ENCODE assay signal across 8 cellular contexts in the genomic region with DNA sequence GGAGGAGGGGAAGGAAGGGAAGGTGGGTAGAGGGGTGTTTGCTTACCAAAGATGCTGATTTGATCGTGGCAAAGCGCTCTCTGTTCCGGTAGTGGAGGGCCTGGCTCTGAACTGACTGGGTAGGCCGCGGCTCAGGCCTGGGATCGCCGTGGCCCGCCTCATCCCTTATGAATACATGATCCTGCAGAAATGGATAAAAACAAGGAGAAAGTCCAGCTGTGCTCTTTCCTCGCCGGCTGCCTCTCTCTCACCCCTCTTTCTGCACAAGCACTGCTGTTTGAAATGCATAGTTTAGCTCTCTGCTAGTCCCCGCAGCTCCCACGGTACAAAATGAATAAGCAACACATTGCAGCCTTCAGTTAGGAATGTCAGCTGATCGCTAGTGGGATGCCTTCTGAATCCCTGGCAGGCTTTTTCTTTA. TPM values are rescaled to one million over a fixed set of nuclear protein-coding genes. Genes with fewer than 3 reads are reported as not detected.
DNase-seq lines count a peak whose midpoint lies in the region; ATAC-seq and TF ChIP-seq lines count a peak whose summit lies in the region.

No MANE protein-coding gene starts in this region.

- CTCF ChIA-PET in activated CD8-positive, alpha-beta T cell treated with anti-CD3 and anti-CD28 coated beads for 36 hours (lab: Charles Lee): no interaction called here

- no peak for TF ChIP-seq POLR2A in testis (IDR thresholded peaks at IDR 0.05)

- WGBS in testis, 2 donors: 9 to 11% methylated on average over 13 of the region's 13 CpGs

- H3K4me1 ChIP-seq in testis: peaks cover 3% of the 10 kb centered on the region

- H3K27ac ChIP-seq in coronary artery: peak overlapping the region; percentile 60 to 86
- H3K27ac ChIP-seq in testis: peak overlapping the region; percentile 87 to 89

- ATAC-seq in GM19452 (IDR thresholded peaks at IDR 0.05; ENCODE audit: unreplicated experiment) (no peak), GM21526 (IDR thresholded peaks at IDR 0.05; ENCODE audit: low FRiP score, unreplicated experiment) (no peak)
- no peak for ATAC-seq in activated CD8-positive, alpha-beta T cell treated with anti-CD3 and anti-CD28 coated beads for 36 hours

- no peak overlapping the region for H3K4me3 Mint-ChIP-seq in activated CD8-positive, alpha-beta T cell treated with anti-CD3 and anti-CD28 coated beads for 36 hours

- H3K9me3 Mint-ChIP-seq in activated CD8-positive, alpha-beta T cell treated with anti-CD3 and anti-CD28 coated beads for 36 hours: no peaks in the 10 kb centered on the region

- no peak overlapping the region for H3K27ac Mint-ChIP-seq in activated CD8-positive, alpha-beta T cell treated with anti-CD3 and anti-CD28 coated beads for 36 hours

- TF ChIP-seq CTCF in coronary artery (IDR thresholded peaks at IDR 0.05) (no peak), testis (IDR thresholded peaks at IDR 0.05) (no peak)
- no peak for TF ChIP-seq CTCF in activated CD8-positive, alpha-beta T cell treated with anti-CD3 and anti-CD28 coated beads for 36 hours (IDR thresholded peaks at IDR 0.05)

- H3K36me3 Mint-ChIP-seq in activated CD8-positive, alpha-beta T cell treated with anti-CD3 and anti-CD28 coated beads for 36 hours (ENCODE audit: low read depth): peaks cover 5% of the 10 kb centered on the region

- H3K4me3 ChIP-seq in coronary artery: peak overlapping the region; percentile 69
- peak overlapping the region; percentile 29 to 48 for H3K4me3 ChIP-seq in testis

- no peaks in the 10 kb centered on the region for H3K9me3 ChIP-seq in testis

- POLR2A ChIA-PET in activated CD8-positive, alpha-beta T cell treated with anti-CD3 and anti-CD28 coated beads for 36 hours (lab: Charles Lee): interaction anchor here (0.6 kb wide), 1 partner anchor 39 kb away, joined by 3 read pairs; no protein-coding TSS in a partner anchor

- DNase-seq in NCI-H2171 (lab: John Stamatoyannopoulos, UW): peak; percentile 68
- no peak for DNase-seq in coronary artery (ENCODE audit: low spot score)
- DNase-seq in left kidney (ENCODE audit: low read depth, low spot score): peak; percentile 76
- DNase-seq in testis: peak; percentile 54
- no peak for DNase-seq in activated CD8-positive, alpha-beta T cell treated with anti-CD3 and anti-CD28 coated beads for 36 hours
- no peak for DNase-seq in NCI-H345 treated with DMSO at 0.1 percent for 48 hours (lab: John Stamatoyannopoulos, UW; ENCODE audit: unreplicated experiment)

- no peaks in the 10 kb centered on the region for H3K27me3 Mint-ChIP-seq in activated CD8-positive, alpha-beta T cell treated with anti-CD3 and anti-CD28 coated beads for 36 hours

- no peaks in the 10 kb centered on the region for H3K36me3 ChIP-seq in testis (ENCODE audit: low read depth, missing control alignments)

- no peaks in the 10 kb centered on the region for H3K27me3 ChIP-seq in testis

- peaks cover 14% of the 10 kb centered on the region for H3K4me1 Mint-ChIP-seq in activated CD8-positive, alpha-beta T cell treated with anti-CD3 and anti-CD28 coated beads for 36 hours (ENCODE audit: low read depth)

- intact Hi-C loops in testis (cut with DNase I; ENCODE audit: low total_unique reads): loop anchor here (10.0 kb wide), 1 partner anchor 185 kb away; the partner anchor contains the start of genes SUDS3 and TAOK3
- intact Hi-C loops in activated CD8-positive, alpha-beta T cell treated with anti-CD3 and anti-CD28 coated beads for 36 hours (cut with micrococcal nuclease): no loop called here

RNA-seq across cellular contexts. Expression of gene PEBP1, which starts 53.8 kb away (rescaled TPM):
- 100 to 1,000 TPM; 371 to 500 TPM for total RNA-seq in testis
- polyA plus RNA-seq in testis (ENCODE audit: insufficient read depth, low read depth, low replicate concordance): 370 TPM
- 100 to 1,000 TPM; 122 to 128 TPM for total RNA-seq in activated CD8-positive, alpha-beta T cell treated with anti-CD3 and anti-CD28 coated beads for 36 hours

Comparison
In these comparisons a context has a peak if more than half of its experiments do, and no peak if none do; other contexts are left out.
1. DNase-seq: peak in NCI-H2171 (single experiment), left kidney (single experiment) and testis (single experiment); none in coronary artery (single experiment), activated CD8-positive, alpha-beta T cell treated with anti-CD3 and anti-CD28 coated beads for 36 hours (single experiment) and NCI-H345 treated with DMSO at 0.1 percent for 48 hours (single experiment).